Comparison of ENCODE assay signal across 18 cellular contexts in the genomic region with DNA sequence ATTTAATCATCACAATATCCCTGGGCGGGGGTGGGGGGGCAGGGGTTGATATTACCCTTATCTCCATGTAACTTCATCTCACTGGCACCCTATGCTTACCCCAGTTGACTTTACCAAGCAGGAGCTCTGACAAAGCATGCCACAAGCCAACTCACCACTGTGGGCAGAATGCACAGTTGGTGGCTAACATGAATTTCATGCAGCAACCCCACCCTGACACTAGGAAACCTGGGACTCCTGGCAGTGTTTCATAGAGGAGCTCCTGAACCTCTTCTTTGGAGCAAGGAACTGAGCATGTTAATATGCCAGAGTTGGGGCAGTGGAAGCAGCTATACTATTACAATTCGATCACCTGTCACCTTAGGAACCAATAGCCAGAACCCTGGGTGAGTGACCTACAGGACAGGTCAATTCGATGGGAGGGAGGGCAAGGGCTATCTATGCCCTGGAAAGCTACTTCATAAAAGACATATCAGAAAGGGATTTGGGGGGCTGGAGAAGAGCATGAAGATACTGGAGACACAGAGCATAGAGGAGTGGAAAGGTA.
A peak's percentile ranks its signal among the peaks of the same experiment; 100 is the strongest.
DNase-seq lines count a peak whose midpoint lies in the region; ATAC-seq and TF ChIP-seq lines count a peak whose summit lies in the region.
"Had no signal": no experiment of that assay in that cellular context is flagged by ENCODE, and none has a peak within 500 bp of the region (broad histone marks: within the 10 kb centered on the region; RNA-seq: fewer than 3 reads in every experiment).

No MANE protein-coding gene starts in this region.

- H3K27me3 ChIP-seq in GM23248 (replicated peaks; ENCODE audit: insufficient read depth): no peaks in the 10 kb centered on the region
- peaks cover 0 to 6% of the 10 kb centered on the region in 2 donors for H3K27me3 ChIP-seq in right lobe of liver
- H3K27me3 ChIP-seq in endodermal cell (ENCODE audit: control insufficient read depth, insufficient read depth, low read length, poor library complexity, severe bottlenecking): no peaks in the 10 kb centered on the region
- H3K27me3 ChIP-seq: BE2C had no signal

- H3K4me1 ChIP-seq in GM23248 (ENCODE audit: insufficient read depth): peaks cover 25% of the 10 kb centered on the region
- H3K4me1 ChIP-seq in right lobe of liver: peaks cover 0 to 14% (median 0%) of the 10 kb centered on the region in 4 donors
- H3K4me1 ChIP-seq in endodermal cell (ENCODE audit: control insufficient read depth, insufficient read depth, low read length): no peaks in the 10 kb centered on the region
- H3K4me1 ChIP-seq: BE2C had no signal

- H2AFZ ChIP-seq in GM23248: no peak overlapping the region

- no peaks in the 10 kb centered on the region for H3K9me3 ChIP-seq in GM23248 (ENCODE audit: low read depth)
- H3K9me3 ChIP-seq in right lobe of liver: no peaks in the 10 kb centered on the region
- H3K9me3 ChIP-seq in endodermal cell (ENCODE audit: control insufficient read depth, low read length): no peaks in the 10 kb centered on the region
- H3K9me3 ChIP-seq: BE2C had no signal

- no peak overlapping the region for H3K4me3 Mint-ChIP-seq in endodermal cell
- H3K4me3 Mint-ChIP-seq: activated CD4-positive, alpha-beta memory T cell treated with anti-CD3 and anti-CD28 coated beads, Interleukin-2, amount 10 ng/mL, durations not matched to agents 7 days and 5 days; activated naive CD4-positive, alpha-beta T cell treated with anti-CD3 and anti-CD28 coated beads, Interleukin-2, amount 10 ng/mL, durations not matched to agents 7 days and 5 days; naive thymus-derived CD4-positive, alpha-beta T cell had no signal

- H3K27ac ChIP-seq in GM23248: no peak overlapping the region
- peak overlapping the region in 1 of 3 donors; percentile 68 for H3K27ac ChIP-seq in right lobe of liver
- no peak overlapping the region for H3K27ac ChIP-seq in endodermal cell (ENCODE audit: low read depth, low read length)
- H3K27ac ChIP-seq: RWPE1 had no signal

- no peaks in the 10 kb centered on the region for H3K79me2 ChIP-seq in GM23248 (ENCODE audit: insufficient read depth)

- H3K4me3 ChIP-seq in GM23248 (no peak overlapping the region), right lobe of liver (no peak overlapping the region), endodermal cell (ENCODE audit: low read length) (no peak overlapping the region)

- H3K9me3 Mint-ChIP-seq in endodermal cell: no peaks in the 10 kb centered on the region
- H3K9me3 Mint-ChIP-seq: activated CD4-positive, alpha-beta memory T cell treated with anti-CD3 and anti-CD28 coated beads, Interleukin-2, amount 10 ng/mL, durations not matched to agents 7 days and 5 days; activated naive CD4-positive, alpha-beta T cell treated with anti-CD3 and anti-CD28 coated beads, Interleukin-2, amount 10 ng/mL, durations not matched to agents 7 days and 5 days had no signal

- H3K27me3 Mint-ChIP-seq in endodermal cell (ENCODE audit: insufficient read depth): peaks cover 2% of the 10 kb centered on the region
- H3K27me3 Mint-ChIP-seq: activated naive CD4-positive, alpha-beta T cell treated with anti-CD3 and anti-CD28 coated beads, Interleukin-2, amount 10 ng/mL, durations not matched to agents 7 days and 5 days; naive thymus-derived CD4-positive, alpha-beta T cell had no signal

- intact Hi-C loops in right lobe of liver (cut with DNase I): no loop called here

- no peak overlapping the region for H3K4me2 ChIP-seq in GM23248 (ENCODE audit: unreplicated experiment)

- TF ChIP-seq CTCF in right lobe of liver (IDR thresholded peaks at IDR 0.05) (no peak), endodermal cell (conservative IDR thresholded peaks at IDR 0.05) (no peak)

- H3K27ac Mint-ChIP-seq in endodermal cell: no peak overlapping the region
- H3K27ac Mint-ChIP-seq: activated CD4-positive, alpha-beta memory T cell treated with anti-CD3 and anti-CD28 coated beads, Interleukin-2, amount 10 ng/mL, durations not matched to agents 7 days and 5 days; activated naive CD4-positive, alpha-beta T cell treated with anti-CD3 and anti-CD28 coated beads, Interleukin-2, amount 10 ng/mL, durations not matched to agents 7 days and 5 days; naive thymus-derived CD4-positive, alpha-beta T cell had no signal

- peaks cover 15% of the 10 kb centered on the region for H3K4me1 Mint-ChIP-seq in endodermal cell
- H3K4me1 Mint-ChIP-seq: activated CD4-positive, alpha-beta memory T cell treated with anti-CD3 and anti-CD28 coated beads, Interleukin-2, amount 10 ng/mL, durations not matched to agents 7 days and 5 days; activated naive CD4-positive, alpha-beta T cell treated with anti-CD3 and anti-CD28 coated beads, Interleukin-2, amount 10 ng/mL, durations not matched to agents 7 days and 5 days had no signal

- in situ Hi-C loops in GM23248 (cut with MboI): no loop called here

- peaks cover 13% of the 10 kb centered on the region for H3F3A ChIP-seq in GM23248 (ENCODE audit: insufficient read depth)

- H3K36me3 ChIP-seq in GM23248 (ENCODE audit: low read depth) (no peaks in the 10 kb centered on the region), right lobe of liver (no peaks in the 10 kb centered on the region), endodermal cell (ENCODE audit: control insufficient read depth, insufficient read depth, low read length) (no peaks in the 10 kb centered on the region)
- H3K36me3 ChIP-seq: BE2C had no signal

- DNase-seq in GM23248 (peak; percentile 6), right lobe of liver (no peak), H4 (ENCODE audit: low spot score) (no peak), iPS-NIHi7 (ENCODE audit: extremely low spot score) (no peak), endodermal cell (no peak), HPDE6-E6E7 (ENCODE audit: extremely low spot score) (no peak)
- DNase-seq: activated CD4-positive, alpha-beta memory T cell treated with anti-CD3 and anti-CD28 coated beads, Interleukin-2, amount 10 ng/mL, durations not matched to agents 7 days and 5 days; activated naive CD4-positive, alpha-beta T cell treated with anti-CD3 and anti-CD28 coated beads, Interleukin-2, amount 10 ng/mL, durations not matched to agents 7 days and 5 days; BE2C; left cardiac atrium; naive thymus-derived CD4-positive, alpha-beta T cell; NCI-H1105 treated with DMSO at 0.1 percent for 48 hours; NCI-H526 treated with DMSO at 0.1 percent for 48 hours; right cardiac atrium; T-helper 9 cell had no signal

- no peaks in the 10 kb centered on the region for H3K9me2 ChIP-seq in GM23248 (ENCODE audit: insufficient read depth)

- WGBS in GM23248 (ENCODE audit: low coverage in 1 of 2, low lambda C conversion rate in 2 of 2, missing lambda C conversion rate in 2 of 2), 2 experiments: 50 to 72% methylated on average over 2 to 3 of the region's 3 CpGs
- WGBS in right lobe of liver (ENCODE audit: insufficient coverage, low coverage, low lambda C conversion rate, missing lambda C conversion rate): 14% methylated on average over 3 of the region's 3 CpGs
- WGBS in endodermal cell (ENCODE audit: insufficient coverage in 1 of 2, insufficient read length in 1 of 2), 2 experiments: 91% methylated on average over 3 of the region's 3 CpGs; no CpG with 5 or more reads in 1 of the 2 experiments

- H3K36me3 Mint-ChIP-seq in endodermal cell (ENCODE audit: low read depth): no peaks in the 10 kb centered on the region
- H3K36me3 Mint-ChIP-seq: activated naive CD4-positive, alpha-beta T cell treated with anti-CD3 and anti-CD28 coated beads, Interleukin-2, amount 10 ng/mL, durations not matched to agents 7 days and 5 days; naive thymus-derived CD4-positive, alpha-beta T cell had no signal

- no peak overlapping the region for H3K9ac ChIP-seq in GM23248
- no peak overlapping the region for H3K9ac ChIP-seq in endodermal cell (ENCODE audit: extremely low read depth, low read length, poor library complexity, severe bottlenecking)

- ATAC-seq in GM18517 (IDR thresholded peaks at IDR 0.05; ENCODE audit: unreplicated experiment): peak; percentile 18
- ATAC-seq in HG03460 (IDR thresholded peaks at IDR 0.05; ENCODE audit: unreplicated experiment): peak; percentile 5
- peak; percentile 63 to 81 (median 72) for ATAC-seq in right lobe of liver
- ATAC-seq: naive thymus-derived CD4-positive, alpha-beta T cell had no signal

- TF ChIP-seq POLR2A in right lobe of liver (IDR thresholded peaks at IDR 0.05): no peak

- H4K20me1 ChIP-seq in GM23248 (ENCODE audit: insufficient read depth): no peaks in the 10 kb centered on the region

Comparison
In these comparisons a context has a peak if more than half of its experiments do, and no peak if none do; other contexts are left out.
1. ATAC-seq: peak in every context shown above with its lines; median percentile 72 in right lobe of liver; 18 in GM18517; 5 in HG03460.